Comparison of ENCODE assay signal across 12 cellular contexts in the genomic region with DNA sequence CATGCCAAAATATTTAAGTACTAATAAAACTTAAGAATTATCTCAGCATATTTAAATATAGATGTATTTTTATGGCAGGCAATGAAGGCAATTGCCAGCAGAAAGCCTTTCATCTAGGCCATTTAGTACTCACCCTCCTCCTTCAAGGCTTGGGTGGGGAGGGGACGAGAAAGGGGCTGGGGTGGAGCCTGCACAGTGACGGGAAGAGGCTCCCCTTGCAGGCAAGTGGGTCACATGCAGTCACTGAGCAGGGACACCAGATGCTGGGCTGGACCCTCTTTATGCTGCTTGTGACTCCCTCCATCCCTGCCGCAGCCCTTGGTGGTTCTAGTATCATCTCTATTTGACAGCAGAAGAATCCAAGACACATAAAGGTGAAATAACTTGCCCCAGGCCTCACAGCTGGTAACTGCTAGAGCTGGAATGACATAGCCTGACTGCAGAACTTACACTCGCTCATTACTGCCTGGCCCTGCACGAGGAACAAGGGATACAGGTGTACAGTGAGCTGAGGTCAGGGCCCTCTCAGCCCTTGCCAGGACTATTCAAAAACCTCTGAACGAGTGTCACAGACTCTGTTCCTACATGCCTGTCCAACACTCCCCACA.
DNase-seq lines count a peak whose midpoint lies in the region; ATAC-seq and TF ChIP-seq lines count a peak whose summit lies in the region.
"Had no signal": no experiment of that assay in that cellular context is flagged by ENCODE, and none has a peak within 500 bp of the region (broad histone marks: within the 10 kb centered on the region; RNA-seq: fewer than 3 reads in every experiment).

No MANE protein-coding gene starts in this region.

- H3K4me1 ChIP-seq in hepatocyte (ENCODE audit: insufficient read depth): peaks cover 43% of the 10 kb centered on the region
- H3K4me1 ChIP-seq in effector memory CD4-positive, alpha-beta T cell (ENCODE audit: control insufficient read depth, insufficient read depth, low read length, poor library complexity, severe bottlenecking): no peaks in the 10 kb centered on the region

- H3K27ac Mint-ChIP-seq in neural crest cell (ENCODE audit: unreplicated experiment): peak overlapping the region; percentile 73
- H3K27ac Mint-ChIP-seq: CD8-positive, alpha-beta T cell had no signal

- no peaks in the 10 kb centered on the region for H4K20me1 ChIP-seq in hepatocyte (ENCODE audit: insufficient read depth, poor library complexity, severe bottlenecking)

- no peaks in the 10 kb centered on the region for H3K79me2 ChIP-seq in hepatocyte

- DNase-seq in ELF-1 (ENCODE audit: low read depth, low spot score) (peak; percentile 49), H7 (peak; percentile 43), hepatocyte (ENCODE audit: low spot score) (peak; percentile 54), neural crest cell (ENCODE audit: low read depth, low spot score) (no peak)
- no peak for DNase-seq in NK-92 treated with Interleukin-12 subunit alpha and Interleukin-12 subunit beta, amount 100 ng/mL, for 24 hours (lab: John Stamatoyannopoulos, UW)
- DNase-seq in effector memory CD4-positive, alpha-beta T cell: no peak
- DNase-seq: CD8-positive, alpha-beta T cell; GM23248; NCI-H446 treated with DMSO at 0.1 percent for 48 hours; SHP77 treated with DMSO at 0.1 percent for 48 hours had no signal

- H3K4me2 ChIP-seq in hepatocyte: no peak overlapping the region

- TF ChIP-seq CTCF in hepatocyte (IDR thresholded peaks at IDR 0.05; ENCODE audit: poor library complexity) (no peak), neural crest cell (conservative IDR thresholded peaks at IDR 0.05) (no peak)

- H3K27me3 Mint-ChIP-seq in neural crest cell (ENCODE audit: low read depth): no peaks in the 10 kb centered on the region

- H3K9me3 Mint-ChIP-seq in neural crest cell: no peaks in the 10 kb centered on the region
- H3K9me3 Mint-ChIP-seq: CD8-positive, alpha-beta T cell had no signal

- no peaks in the 10 kb centered on the region for H3K9me3 ChIP-seq in hepatocyte (ENCODE audit: low read depth)
- no peaks in the 10 kb centered on the region for H3K9me3 ChIP-seq in effector memory CD4-positive, alpha-beta T cell (ENCODE audit: control insufficient read depth, low read length)

- ATAC-seq in HG02588 (IDR thresholded peaks at IDR 0.05; ENCODE audit: unreplicated experiment): no peak
- ATAC-seq: CD8-positive, alpha-beta T cell; K562 had no signal

- H3K36me3 ChIP-seq in H7 (replicated peaks; ENCODE audit: control insufficient read depth, insufficient read depth, low read length) (no peaks in the 10 kb centered on the region), hepatocyte (replicated peaks; ENCODE audit: insufficient read depth, low read depth) (no peaks in the 10 kb centered on the region)
- H3K36me3 ChIP-seq in effector memory CD4-positive, alpha-beta T cell (ENCODE audit: control insufficient read depth, insufficient read depth, low read length): no peaks in the 10 kb centered on the region

- H3K27me3 ChIP-seq in H7 (ENCODE audit: control insufficient read depth, insufficient read depth, low read length): no peaks in the 10 kb centered on the region; the same call in 1 of the 2 replicates
- H3K27me3 ChIP-seq in hepatocyte: no peaks in the 10 kb centered on the region
- H3K27me3 ChIP-seq in effector memory CD4-positive, alpha-beta T cell (replicated peaks; ENCODE audit: control insufficient read depth, insufficient read depth, low read length, poor library complexity, severe bottlenecking): no peaks in the 10 kb centered on the region

- peak overlapping the region; percentile 75 for H3K27ac ChIP-seq in hepatocyte
- H3K27ac ChIP-seq in effector memory CD4-positive, alpha-beta T cell (ENCODE audit: insufficient read depth, low read length, poor library complexity, severe bottlenecking): no peak overlapping the region
- H3K27ac ChIP-seq: GM23248 had no signal

- WGBS in hepatocyte (ENCODE audit: low lambda C conversion rate, missing lambda C conversion rate): 47% methylated on average over 6 of the region's 6 CpGs

- no peak overlapping the region for H3K4me3 Mint-ChIP-seq in neural crest cell
- H3K4me3 Mint-ChIP-seq: CD8-positive, alpha-beta T cell had no signal

- no peaks in the 10 kb centered on the region for H3K36me3 Mint-ChIP-seq in neural crest cell (ENCODE audit: low read depth)
- H3K36me3 Mint-ChIP-seq: CD8-positive, alpha-beta T cell had no signal

- H2AFZ ChIP-seq in hepatocyte: no peak overlapping the region
- H2AFZ ChIP-seq: GM23248 had no signal

- H3K4me3 ChIP-seq in H7 (ENCODE audit: insufficient read depth, low read depth, low read length): no peak overlapping the region
- no peak overlapping the region for H3K4me3 ChIP-seq in hepatocyte
- no peak overlapping the region for H3K4me3 ChIP-seq in effector memory CD4-positive, alpha-beta T cell (ENCODE audit: insufficient read depth, low read depth, low read length, poor library complexity, severe bottlenecking)
- H3K4me3 ChIP-seq: GM23248, K562 had no signal

- H3K9me2 ChIP-seq in hepatocyte (replicated peaks; ENCODE audit: insufficient read depth): no peaks in the 10 kb centered on the region

- peaks cover 31% of the 10 kb centered on the region for H3K4me1 Mint-ChIP-seq in neural crest cell

Comparison
In these comparisons a context has a peak if more than half of its experiments do, and no peak if none do; other contexts are left out.
1. DNase-seq: peak in ELF-1 (single experiment), H7 (single experiment) and hepatocyte (single experiment); none in neural crest cell (single experiment), NK-92 treated with Interleukin-12 subunit alpha and Interleukin-12 subunit beta, amount 100 ng/mL, for 24 hours (single experiment) and effector memory CD4-positive, alpha-beta T cell (0 of 3).